Comparison of ENCODE assay signal across 8 cellular contexts in genomic region chr18:44725300-44726096, GRCh38. TPM values are rescaled to one million over a fixed set of nuclear protein-coding genes. Genes with fewer than 3 reads are reported as not detected.
A peak's percentile ranks its signal among the peaks of the same experiment; 100 is the strongest.
DNase-seq lines count a peak whose midpoint lies in the region; ATAC-seq and TF ChIP-seq lines count a peak whose summit lies in the region.

No MANE protein-coding gene starts in this region.

- H3K27ac ChIP-seq in SK-N-SH (ENCODE audit: low read depth in 2 of 2, low read length in 1 of 2): peak overlapping the region in 1 of 2 experiments; percentile 87; a peak in 3 of 4 replicates

- H3K9me2 ChIP-seq in SK-N-SH: no peaks in the 10 kb centered on the region

- H3K79me2 ChIP-seq in SK-N-SH (ENCODE audit: insufficient read depth): peaks cover 24% of the 10 kb centered on the region; the same call in 1 of the 2 replicates

- no peaks in the 10 kb centered on the region for H3K27me3 ChIP-seq in SK-N-SH (ENCODE audit: insufficient read depth)

- peaks cover 6% of the 10 kb centered on the region for H3F3A ChIP-seq in SK-N-SH (replicated peaks; ENCODE audit: insufficient read depth)

- H3K4me1 ChIP-seq in SK-N-SH (ENCODE audit: control insufficient read depth in 1 of 2, insufficient read depth in 2 of 2, low read depth in 1 of 2, low read length in 1 of 2): peaks cover 16 to 46% of the 10 kb centered on the region in 2 experiments

- no peak for DNase-seq in SK-N-SH
- DNase-seq in activated naive CD8-positive, alpha-beta T cell treated with anti-CD3 and anti-CD28 coated beads, Interleukin-2, amount 50 U/mL, for 16 hours (ENCODE audit: low read depth, low spot score): peak; percentile 29
- DNase-seq in kidney glomerular epithelial cell (lab: John Stamatoyannopoulos, UW): peak; percentile 30
- peak; percentile 31 to 49 (median 48) for DNase-seq in stimulated activated CD4-positive, alpha-beta T cell treated with anti-CD3 and anti-CD28 coated beads, TNF-alpha, amount 100 ng/mL, for 48 hours (ENCODE audit: low read depth in 3 of 3)
- no peak for DNase-seq in NCI-H226
- no peak for DNase-seq in NCI-H345 (lab: John Stamatoyannopoulos, UW)

- no peak for TF ChIP-seq RAD21 in SK-N-SH (IDR thresholded peaks at IDR 0.05; ENCODE audit: low read length)

- ATAC-seq in GM18499 (IDR thresholded peaks at IDR 0.05; ENCODE audit: insufficient read depth, unreplicated experiment) (peak; percentile 41), HG02973 (IDR thresholded peaks at IDR 0.05; ENCODE audit: unreplicated experiment) (peak; percentile 41)

- 25% methylated on average over 5 of the region's 5 CpGs for WGBS in SK-N-SH (ENCODE audit: low lambda C conversion rate)

- no peaks in the 10 kb centered on the region for H3K9me3 ChIP-seq in SK-N-SH

- peak overlapping the region; percentile 35; the same call in 1 of the 2 replicates for H3K9ac ChIP-seq in SK-N-SH

- H3K4me3 ChIP-seq in SK-N-SH (ENCODE audit: low read depth in 2 of 2, low read length in 1 of 2): no peak overlapping the region

- peak in 1 of 2 experiments; percentile 8; a peak in 1 of 4 replicates for TF ChIP-seq EP300 in SK-N-SH (IDR thresholded peaks at IDR 0.05; ENCODE audit: borderline replicate concordance in 1 of 2, low read depth in 1 of 2, low read length in 1 of 2)

- POLR2A ChIA-PET in SK-N-SH (lab: Yijun Ruan, JAX): no interaction called here

- CTCF ChIA-PET in SK-N-SH (lab: Yijun Ruan, JAX): interaction anchor here (1.0 to 1.2 kb wide), 2 partner anchors 11 to 87 kb away, joined by 3 read pairs; no protein-coding TSS in a partner anchor

- no peaks in the 10 kb centered on the region for H4K20me1 ChIP-seq in SK-N-SH (ENCODE audit: insufficient read depth)

- no peak overlapping the region for H2AFZ ChIP-seq in SK-N-SH (ENCODE audit: low read depth)

- H3K4me2 ChIP-seq in SK-N-SH: peak overlapping the region; percentile 36

- H3K36me3 ChIP-seq in SK-N-SH (replicated peaks in 1 of 2; ENCODE audit: control insufficient read depth in 1 of 2, insufficient read depth in 2 of 2, low read length in 1 of 2): no peaks in the 10 kb centered on the region

- no peak for TF ChIP-seq CTCF in SK-N-SH (IDR thresholded peaks at IDR 0.05)

TF ChIP-seq in SK-N-SH, 30 proteins besides CTCF, POLR2A, EP300 and RAD21:
- TF ChIP-seq NFIC (IDR thresholded peaks at IDR 0.05; ENCODE audit: borderline replicate concordance) (peak; percentile 33; the same call in 1 of the 2 replicates), FOSL2 (IDR thresholded peaks at IDR 0.05; ENCODE audit: borderline replicate concordance, low read depth) (peak; percentile 79), SIN3A (IDR thresholded peaks at IDR 0.05; ENCODE audit: borderline replicate concordance, low read depth, low read length) (0 out of 2 replicates have a peak, but pooled peaks have one; percentile 17), TCF12 (IDR thresholded peaks at IDR 0.05) (peak; percentile 51), IRF3 (IDR thresholded peaks at IDR 0.05; ENCODE audit: low read depth, low read length) (no peak), RFX5 (IDR thresholded peaks at IDR 0.05; ENCODE audit: low read length) (no peak), PBX3 (IDR thresholded peaks at IDR 0.05) (peak; percentile 38; the same call in 1 of the 2 replicates), CHD2 (IDR thresholded peaks at IDR 0.05; ENCODE audit: low read length, partially characterized antibody) (no peak), GATA2 (CRISPR knock-in tag; IDR thresholded peaks at IDR 0.05) (no peak), JUND (IDR thresholded peaks at IDR 0.05) (peak; percentile 76)
TF ChIP-seq in SK-N-SH: peak in this region for 6.

RNA-seq across cellular contexts. Expression of gene SETBP1, which starts 44.8 kb away (rescaled TPM):
- polyA plus RNA-seq in SK-N-SH (2012; rRNA removed): 3.0 and 3.1 TPM in 2 replicates
- polyA plus RNA-seq in SK-N-SH (2012; cell fraction: cytosol; rRNA removed): 2.8 and 3.0 TPM in 2 replicates
- polyA plus RNA-seq in SK-N-SH (2012; cell fraction: nucleus; rRNA removed): 2.8 and 4.3 TPM in 2 replicates

Comparison
In these comparisons a context has a peak if more than half of its experiments do, and no peak if none do; other contexts are left out.
1. DNase-seq: peak in activated naive CD8-positive, alpha-beta T cell treated with anti-CD3 and anti-CD28 coated beads, Interleukin-2, amount 50 U/mL, for 16 hours (single experiment), kidney glomerular epithelial cell (single experiment) and stimulated activated CD4-positive, alpha-beta T cell treated with anti-CD3 and anti-CD28 coated beads, TNF-alpha, amount 100 ng/mL, for 48 hours (3 of 3); none in SK-N-SH (single experiment), NCI-H226 (single experiment) and NCI-H345 (single experiment).